ENCODE assay signal across 1 cellular context in genomic region chr18:13418013-13418710, GRCh38.
TF ChIP-seq lines count a peak whose summit lies in the region.

No MANE protein-coding gene starts in this region.

TF ChIP-seq in HepG2, 621 proteins besides CTCF, POLR2A, EP300 and RAD21 (continued from another document and continues in another):
- peak; percentile 59; the same call in 1 of the 2 replicates for TF ChIP-seq ZBTB4 (CRISPR knock-in tag; IDR thresholded peaks at IDR 0.05; ENCODE audit: borderline replicate concordance)
- no peak for TF ChIP-seq ZFP62 (CRISPR knock-in tag; IDR thresholded peaks at IDR 0.05)
- TF ChIP-seq ARNTL (CRISPR knock-in tag; IDR thresholded peaks at IDR 0.05), result 0 out of 2 replicates have a peak, but pooled peaks have one; percentile 11
- peak; percentile 74; the same call in 1 of the 2 replicates for TF ChIP-seq ARID3A (IDR thresholded peaks at IDR 0.05; ENCODE audit: low read depth, low read length)
- TF ChIP-seq ZBTB8A (CRISPR knock-in tag; IDR thresholded peaks at IDR 0.05; ENCODE audit: borderline replicate concordance, low read depth), result no peak
- TF ChIP-seq ZNF501 (CRISPR knock-in tag; IDR thresholded peaks at IDR 0.05), result peak; percentile 54; the same call in 1 of the 2 replicates
- TF ChIP-seq MIER3 (CRISPR knock-in tag; IDR thresholded peaks at IDR 0.05; ENCODE audit: borderline replicate concordance), result no peak
- no peak for TF ChIP-seq TFDP2 (CRISPR knock-in tag; IDR thresholded peaks at IDR 0.05)
- no peak for TF ChIP-seq FOXP1 (IDR thresholded peaks at IDR 0.05)
- peak; percentile 29; the same call in 1 of the 2 replicates for TF ChIP-seq FOXP1 (CRISPR knock-in tag; IDR thresholded peaks at IDR 0.05)
- TF ChIP-seq ZFP91 (CRISPR knock-in tag; IDR thresholded peaks at IDR 0.05; ENCODE audit: borderline replicate concordance), result peak; percentile 62; the same call in 1 of the 2 replicates
- TF ChIP-seq THYN1 (CRISPR knock-in tag; IDR thresholded peaks at IDR 0.05; ENCODE audit: borderline replicate concordance, low read depth), result no peak
- no peak for TF ChIP-seq THAP11 (CRISPR knock-in tag; IDR thresholded peaks at IDR 0.05)
- TF ChIP-seq ZSCAN30 (CRISPR knock-in tag; IDR thresholded peaks at IDR 0.05), result no peak
- TF ChIP-seq TAF1 (CRISPR knock-in tag; IDR thresholded peaks at IDR 0.05), result no peak
- TF ChIP-seq ZNF138 (CRISPR knock-in tag; IDR thresholded peaks at IDR 0.05; ENCODE audit: low read depth), result no peak
- no peak for TF ChIP-seq HOXA7 (CRISPR knock-in tag; IDR thresholded peaks at IDR 0.05)
- no peak for TF ChIP-seq ATM (IDR thresholded peaks at IDR 0.05; ENCODE audit: borderline replicate concordance)
- TF ChIP-seq CEBPB (IDR thresholded peaks at IDR 0.05; ENCODE audit: borderline replicate concordance, low read depth, low read length), result peak; percentile 78
- TF ChIP-seq PREB (CRISPR knock-in tag; IDR thresholded peaks at IDR 0.05), result no peak
- TF ChIP-seq NCOA1 (CRISPR knock-in tag; IDR thresholded peaks at IDR 0.05), result no peak; the same call in 1 of the 2 replicates
- no peak for TF ChIP-seq ZNF749 (CRISPR knock-in tag; IDR thresholded peaks at IDR 0.05; ENCODE audit: borderline replicate concordance)
- TF ChIP-seq ZNF331 (CRISPR knock-in tag; IDR thresholded peaks at IDR 0.05), result peak; percentile 27; the same call in 1 of the 2 replicates
- no peak for TF ChIP-seq ZFP90 (CRISPR knock-in tag; IDR thresholded peaks at IDR 0.05; ENCODE audit: borderline replicate concordance)
- no peak for TF ChIP-seq ZNF552 (CRISPR knock-in tag; IDR thresholded peaks at IDR 0.05; ENCODE audit: borderline replicate concordance)
- TF ChIP-seq ZFY (CRISPR knock-in tag; IDR thresholded peaks at IDR 0.05), result peak; percentile 51; the same call in 1 of the 2 replicates
- peak; percentile 50; the same call in 1 of the 2 replicates for TF ChIP-seq HDAC1 (CRISPR knock-in tag; IDR thresholded peaks at IDR 0.05)
- TF ChIP-seq ZNF281 (CRISPR knock-in tag; IDR thresholded peaks at IDR 0.05; ENCODE audit: borderline replicate concordance), result no peak
- TF ChIP-seq PRPF4 (IDR thresholded peaks at IDR 0.05; ENCODE audit: low read depth, low read length, poor library complexity, severe bottlenecking), result no peak
- no peak for TF ChIP-seq IRF1 (CRISPR knock-in tag; IDR thresholded peaks at IDR 0.05; ENCODE audit: low read depth)
- TF ChIP-seq DRAP1 (CRISPR knock-in tag; IDR thresholded peaks at IDR 0.05), result peak; percentile 42; the same call in 1 of the 2 replicates
- TF ChIP-seq MAFF (IDR thresholded peaks at IDR 0.05; ENCODE audit: low read depth, low read length), result 0 out of 2 replicates have a peak, but pooled peaks have one; percentile 2
- peak; percentile 61 for TF ChIP-seq GATAD2A (CRISPR knock-in tag; IDR thresholded peaks at IDR 0.05)
- no peak for TF ChIP-seq ZMAT3 (CRISPR knock-in tag; conservative IDR thresholded peaks at IDR 0.05)
- TF ChIP-seq MLLT10 (CRISPR knock-in tag; IDR thresholded peaks at IDR 0.05), result no peak
- peak; percentile 82 for TF ChIP-seq ZNF687 (CRISPR knock-in tag; IDR thresholded peaks at IDR 0.05)
- peak; percentile 35; the same call in 1 of the 2 replicates for TF ChIP-seq TCF7 (IDR thresholded peaks at IDR 0.05; ENCODE audit: low read depth)
- peak; percentile 85 for TF ChIP-seq PAXIP1 (CRISPR knock-in tag; conservative IDR thresholded peaks at IDR 0.05)
